18 cellular contexts compared by ENCODE assay signal in genomic region chr14:92439551-92440344, GRCh38.
DNase-seq lines count a peak whose midpoint lies in the region; ATAC-seq and TF ChIP-seq lines count a peak whose summit lies in the region.
"Had no signal": no experiment of that assay in that cellular context is flagged by ENCODE, and none has a peak within 500 bp of the region (broad histone marks: within the 10 kb centered on the region; RNA-seq: fewer than 3 reads in every experiment).

No MANE protein-coding gene starts in this region.

- H3K9me3 ChIP-seq in suprapubic skin, result no peaks in the 10 kb centered on the region
- H3K9me3 ChIP-seq: Caco-2, testis had no signal

- 55% methylated on average over 8 of the region's 12 CpGs for whole genome bisulfite sequencing in suprapubic skin

- no peaks in the 10 kb centered on the region for H3K36me3 ChIP-seq in suprapubic skin

- H3K4me3 Mint-ChIP-seq in activated naive CD8-positive, alpha-beta T cell treated with anti-CD3 and anti-CD28 coated beads, Interleukin-2, amount 50 U/mL, for 24 hours, result peak overlapping the region; percentile 24
- peak overlapping the region; percentile 53 for H3K4me3 Mint-ChIP-seq in stimulated activated memory B cell treated with anti-CD40 and anti-IgM and Interleukin-4, amounts not matched to agents 10 μg/mL and 1 μg/mL and 100 μg/mL, for 72 hours
- H3K4me3 Mint-ChIP-seq: activated CD4-positive, alpha-beta memory T cell treated with anti-CD3 and anti-CD28 coated beads, Interleukin-2, amount 10 ng/mL, durations not matched to agents 7 days and 5 days; neural crest cell had no signal

- H3K4me3 ChIP-seq in suprapubic skin, result no peak overlapping the region
- H3K4me3 ChIP-seq: K562, testis had no signal

- no peak overlapping the region for H3K27ac ChIP-seq in suprapubic skin
- H3K27ac ChIP-seq: testis, VCaP had no signal

- peak; percentile 85 for DNase-seq in Right ventricle myocardium superior
- DNase-seq in cardiac septum (ENCODE audit: low spot score), result no peak
- DNase-seq in NCI-H2081 treated with DMSO at 0.1 percent for 48 hours (lab: John Stamatoyannopoulos, UW), result peak; percentile 73
- DNase-seq in activated naive CD8-positive, alpha-beta T cell treated with anti-CD3 and anti-CD28 coated beads, Interleukin-2, amount 50 U/mL, for 24 hours, result peak; percentile 41
- DNase-seq in foreskin melanocyte, result no peak
- no peak for DNase-seq in suprapubic skin (ENCODE audit: low spot score in 2 of 2)
- DNase-seq: activated CD4-positive, alpha-beta memory T cell treated with anti-CD3 and anti-CD28 coated beads, Interleukin-2, amount 10 ng/mL, durations not matched to agents 7 days and 5 days; effector CD4-positive, alpha-beta T cell; mesenchymal stem cell; NCI-H526; stimulated activated CD4-positive, alpha-beta T cell treated with anti-CD3 and anti-CD28 coated beads, Interleukin-1b, Interleukin-23, amount 100 ng/mL, for 48 hours; testis had no signal

- H3K4me1 ChIP-seq in suprapubic skin, result no peaks in the 10 kb centered on the region
- H3K4me1 ChIP-seq: Caco-2, testis had no signal

- TF ChIP-seq CTCF in suprapubic skin (IDR thresholded peaks at IDR 0.05), result no peak

- peak overlapping the region; percentile 53 for H3K27ac Mint-ChIP-seq in activated naive CD8-positive, alpha-beta T cell treated with anti-CD3 and anti-CD28 coated beads, Interleukin-2, amount 50 U/mL, for 24 hours
- H3K27ac Mint-ChIP-seq in stimulated activated memory B cell treated with anti-CD40 and anti-IgM and Interleukin-4, amounts not matched to agents 10 μg/mL and 1 μg/mL and 100 μg/mL, for 72 hours, result peak overlapping the region; percentile 52
- H3K27ac Mint-ChIP-seq: activated CD4-positive, alpha-beta memory T cell treated with anti-CD3 and anti-CD28 coated beads, Interleukin-2, amount 10 ng/mL, durations not matched to agents 7 days and 5 days had no signal

- H3K4me1 Mint-ChIP-seq in activated naive CD8-positive, alpha-beta T cell treated with anti-CD3 and anti-CD28 coated beads, Interleukin-2, amount 50 U/mL, for 24 hours, result peaks cover 33% of the 10 kb centered on the region
- peaks cover 48% of the 10 kb centered on the region for H3K4me1 Mint-ChIP-seq in stimulated activated memory B cell treated with anti-CD40 and anti-IgM and Interleukin-4, amounts not matched to agents 10 μg/mL and 1 μg/mL and 100 μg/mL, for 72 hours
- H3K4me1 Mint-ChIP-seq: activated CD4-positive, alpha-beta memory T cell treated with anti-CD3 and anti-CD28 coated beads, Interleukin-2, amount 10 ng/mL, durations not matched to agents 7 days and 5 days; neural crest cell had no signal

- no peaks in the 10 kb centered on the region for H3K27me3 Mint-ChIP-seq in activated naive CD8-positive, alpha-beta T cell treated with anti-CD3 and anti-CD28 coated beads, Interleukin-2, amount 50 U/mL, for 24 hours
- peaks cover 10% of the 10 kb centered on the region for H3K27me3 Mint-ChIP-seq in stimulated activated memory B cell treated with anti-CD40 and anti-IgM and Interleukin-4, amounts not matched to agents 10 μg/mL and 1 μg/mL and 100 μg/mL, for 72 hours

- no peaks in the 10 kb centered on the region for H3K36me3 Mint-ChIP-seq in activated naive CD8-positive, alpha-beta T cell treated with anti-CD3 and anti-CD28 coated beads, Interleukin-2, amount 50 U/mL, for 24 hours (ENCODE audit: low read depth)
- H3K36me3 Mint-ChIP-seq in stimulated activated memory B cell treated with anti-CD40 and anti-IgM and Interleukin-4, amounts not matched to agents 10 μg/mL and 1 μg/mL and 100 μg/mL, for 72 hours, result peaks cover 4% of the 10 kb centered on the region

- no peaks in the 10 kb centered on the region for H3K27me3 ChIP-seq in suprapubic skin
- H3K27me3 ChIP-seq: testis had no signal

- intact Hi-C loops in Right ventricle myocardium superior (cut with DNase I) (no loop called here), cardiac septum (cut with DNase I) (no loop called here)

- peaks cover 5% of the 10 kb centered on the region for H3K9me3 Mint-ChIP-seq in activated naive CD8-positive, alpha-beta T cell treated with anti-CD3 and anti-CD28 coated beads, Interleukin-2, amount 50 U/mL, for 24 hours
- H3K9me3 Mint-ChIP-seq in stimulated activated memory B cell treated with anti-CD40 and anti-IgM and Interleukin-4, amounts not matched to agents 10 μg/mL and 1 μg/mL and 100 μg/mL, for 72 hours, result peaks cover 6% of the 10 kb centered on the region
- H3K9me3 Mint-ChIP-seq: activated CD4-positive, alpha-beta memory T cell treated with anti-CD3 and anti-CD28 coated beads, Interleukin-2, amount 10 ng/mL, durations not matched to agents 7 days and 5 days had no signal

- no peak for TF ChIP-seq EP300 in suprapubic skin (IDR thresholded peaks at IDR 0.05)

- TF ChIP-seq POLR2A in suprapubic skin (IDR thresholded peaks at IDR 0.05), result no peak

- ATAC-seq in Right ventricle myocardium superior (ENCODE audit: poor library complexity), result peak; percentile 99
- ATAC-seq in activated naive CD8-positive, alpha-beta T cell treated with anti-CD3 and anti-CD28 coated beads, Interleukin-2, amount 50 U/mL, for 24 hours, result peak; percentile 67
- peak; percentile 83 for ATAC-seq in stimulated activated memory B cell treated with anti-CD40 and anti-IgM and Interleukin-4, amounts not matched to agents 10 μg/mL and 1 μg/mL and 100 μg/mL, for 72 hours
- ATAC-seq in GM21619 (IDR thresholded peaks at IDR 0.05; ENCODE audit: unreplicated experiment), result no peak
- ATAC-seq: K562 had no signal

Comparison
In these comparisons a context has a peak if more than half of its experiments do, and no peak if none do; other contexts are left out.
1. DNase-seq: peak in Right ventricle myocardium superior (single experiment), NCI-H2081 treated with DMSO at 0.1 percent for 48 hours (single experiment) and activated naive CD8-positive, alpha-beta T cell treated with anti-CD3 and anti-CD28 coated beads, Interleukin-2, amount 50 U/mL, for 24 hours (single experiment); none in cardiac septum (single experiment), foreskin melanocyte (single experiment) and suprapubic skin (0 of 2).